ENCODE assay signal across 8 cellular contexts in the genomic region with DNA sequence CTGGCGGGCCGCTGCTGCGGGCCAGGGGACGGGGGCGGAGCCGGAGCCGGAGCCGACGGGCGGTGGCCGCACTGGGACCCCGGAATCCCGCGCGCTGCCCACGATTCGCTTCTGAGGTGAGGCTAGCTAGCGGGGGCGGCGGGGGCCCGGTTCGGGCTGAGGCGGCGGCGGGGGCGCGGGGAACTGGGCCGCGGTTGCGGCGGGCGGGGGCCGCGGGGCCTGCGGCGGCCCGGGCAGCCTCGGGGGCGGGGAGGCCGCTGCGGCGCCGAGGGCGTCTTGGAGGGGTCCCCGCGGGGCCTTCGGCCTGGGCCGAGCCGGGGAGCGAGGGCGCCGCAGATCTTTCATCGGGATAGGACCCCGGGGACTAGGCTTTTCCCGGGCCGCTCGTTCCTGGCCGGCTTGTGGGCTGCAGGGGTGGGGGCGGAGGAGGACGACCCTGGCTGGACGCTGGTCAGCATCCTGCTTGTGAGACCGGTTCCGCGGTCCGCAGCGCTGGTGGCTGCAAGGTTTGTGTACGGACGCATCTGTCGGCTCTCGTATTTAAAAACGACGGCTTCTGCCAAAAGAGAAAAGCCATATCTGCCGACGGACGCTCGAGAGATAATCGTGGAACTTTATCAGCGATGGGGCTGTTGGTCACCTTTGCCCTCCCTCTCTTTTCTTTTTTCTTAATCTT. TPM values are rescaled to one million over a fixed set of nuclear protein-coding genes. Genes with fewer than 3 reads are reported as not detected.
DNase-seq lines count a peak whose midpoint lies in the region; ATAC-seq, FAIRE-seq and TF ChIP-seq lines count a peak whose summit lies in the region.

No MANE protein-coding gene starts in this region.

- no peak for TF ChIP-seq POLR2A in K562 (conservative IDR thresholded peaks at IDR 0.05)

- in situ Hi-C loops in K562 (cut with MboI), result no loop called here

- CTCF ChIA-PET in CD4-positive, alpha-beta T cell (lab: Charles Lee), result no interaction called here
- CTCF ChIA-PET in K562 (lab: Yijun Ruan, JAX; ENCODE audit: low intra/inter-chr PET ratio), result no interaction called here

- H3K36me3 Mint-ChIP-seq in CD4-positive, alpha-beta T cell (ENCODE audit: low read depth), result peaks cover 14% of the 10 kb centered on the region
- peaks cover 0 to 4% (median 4%) of the 10 kb centered on the region in 3 donors for H3K36me3 Mint-ChIP-seq in immature natural killer cell

- POLR2A ChIA-PET in CD4-positive, alpha-beta T cell (lab: Charles Lee), result interaction anchor here (0.6 to 1.9 kb wide), 5 partner anchors 8 to 120 kb away, joined by 3 to 10 read pairs (median 4); partner anchors contain the start of gene GRK4
- POLR2A ChIA-PET in K562 (lab: Yijun Ruan, JAX), result interaction anchor here (0.6 to 1.1 kb wide), 3 partner anchors 13 to 670 kb away, joined by 3 read pairs; no protein-coding TSS in a partner anchor

- peak overlapping the region; percentile 92 for H3K27ac Mint-ChIP-seq in CD4-positive, alpha-beta T cell
- peak overlapping the region; percentile 89 to 95 (median 93) for H3K27ac Mint-ChIP-seq in immature natural killer cell

- peak; percentile 79 for FAIRE-seq in K562 (lab: Jason Lieb, UNC)
- FAIRE-seq in frontal cortex (lab: Jason Lieb, UNC), result no peak

- H3K9me1 ChIP-seq in K562 (ENCODE audit: control insufficient read depth, insufficient read depth, low read length), result no peaks in the 10 kb centered on the region

- H3K4me1 Mint-ChIP-seq in CD4-positive, alpha-beta T cell (ENCODE audit: low read depth), result peaks cover 63% of the 10 kb centered on the region
- H3K4me1 Mint-ChIP-seq in immature natural killer cell, result peaks cover 71 to 81% of the 10 kb centered on the region in 2 donors

- no peak for TF ChIP-seq RAD21 in K562 (CRISPR knock-in tag; conservative IDR thresholded peaks at IDR 0.05 in 1 of 2, IDR thresholded peaks at IDR 0.05 in 1 of 2)

- no peaks in the 10 kb centered on the region for H3K9me3 Mint-ChIP-seq in CD4-positive, alpha-beta T cell
- no peaks in the 10 kb centered on the region for H3K9me3 Mint-ChIP-seq in immature natural killer cell

- peak overlapping the region; percentile 85 for H3K27ac ChIP-seq in CD4-positive, alpha-beta T cell (ENCODE audit: low read depth, low read length)
- H3K27ac ChIP-seq in K562 (ENCODE audit: extremely low read depth, low read depth, low read length) (peak overlapping the region; percentile 83), smooth muscle cell (ENCODE audit: low read depth) (peak overlapping the region; percentile 51)

- peak; percentile 49 for TF ChIP-seq EP300 in K562 (IDR thresholded peaks at IDR 0.05; ENCODE audit: low read length)

- H3K4me2 ChIP-seq in Loucy (ENCODE audit: low read depth, low read length, poor library complexity, severe bottlenecking) (peak overlapping the region; percentile 80), K562 (ENCODE audit: insufficient read depth, low read length) (peak overlapping the region; percentile 86), smooth muscle cell (peak overlapping the region; percentile 100)

- H3K4me3 ChIP-seq in Loucy (ENCODE audit: low read length, poor library complexity, severe bottlenecking) (peak overlapping the region; percentile 99), K562 (peak overlapping the region; percentile 82), smooth muscle cell (peak overlapping the region; percentile 96)

- 0% methylated on average over 24 of the region's 78 CpGs for WGBS in K562 (ENCODE audit: insufficient coverage, low coverage, missing lambda C conversion rate)
- WGBS in smooth muscle cell (ENCODE audit: low lambda C conversion rate), result under 1% methylated on average over 39 of the region's 78 CpGs

- H3K4me3 Mint-ChIP-seq in CD4-positive, alpha-beta T cell, result peak overlapping the region; percentile 98
- H3K4me3 Mint-ChIP-seq in immature natural killer cell, result peak overlapping the region; percentile 92 to 96 (median 96)

- H2AFZ ChIP-seq in Loucy (ENCODE audit: low read length), result peak overlapping the region; percentile 46; the same call in 1 of the 2 replicates
- H2AFZ ChIP-seq in K562 (ENCODE audit: low read depth, low read length), result peak overlapping the region; percentile 54; the same call in 1 of the 2 replicates
- peak overlapping the region; percentile 85 for H2AFZ ChIP-seq in smooth muscle cell (ENCODE audit: low read depth)

- peak; percentile 41 for ATAC-seq in CD4-positive, alpha-beta T cell (ENCODE audit: poor library complexity)
- ATAC-seq in GM21515 (IDR thresholded peaks at IDR 0.05; ENCODE audit: unreplicated experiment) (peak; percentile 24), K562 (peak; percentile 31)

- BruUV-seq in K562 (replicated peaks; lab: Mats Ljungman, UMichigan), result no TSS peak

- peaks cover 35% of the 10 kb centered on the region for H3K4me1 ChIP-seq in Loucy (ENCODE audit: insufficient read depth, low read length, poor library complexity, severe bottlenecking)
- peaks cover 25 to 34% of the 10 kb centered on the region in 2 experiments for H3K4me1 ChIP-seq in K562 (replicated peaks in 1 of 2; ENCODE audit: control insufficient read depth in 2 of 2, insufficient read depth in 2 of 2, low read length in 2 of 2)
- H3K4me1 ChIP-seq in smooth muscle cell (ENCODE audit: low read depth), result peaks cover 6% of the 10 kb centered on the region

- H4K20me1 ChIP-seq in Loucy (ENCODE audit: insufficient read depth, low read length, poor library complexity, severe bottlenecking) (peaks cover 34% of the 10 kb centered on the region), K562 (replicated peaks; ENCODE audit: control insufficient read depth, insufficient read depth, low read length) (peaks cover 5% of the 10 kb centered on the region; the same call in 1 of the 2 replicates), smooth muscle cell (ENCODE audit: low read depth) (peaks cover 49% of the 10 kb centered on the region)

- H3K36me3 ChIP-seq in Loucy (ENCODE audit: insufficient read depth, low read length), result no peaks in the 10 kb centered on the region
- no peaks in the 10 kb centered on the region for H3K36me3 ChIP-seq in K562 (ENCODE audit: control insufficient read depth, insufficient read depth, low read length)
- no peaks in the 10 kb centered on the region for H3K36me3 ChIP-seq in smooth muscle cell (ENCODE audit: low read depth)

- H3K9ac ChIP-seq in Loucy (ENCODE audit: low read depth, low read length, poor library complexity, severe bottlenecking) (peak overlapping the region; percentile 81), K562 (ENCODE audit: insufficient read depth in 1 of 2, low read depth in 2 of 2, low read length in 2 of 2) (peak overlapping the region; percentile 78 to 96), smooth muscle cell (ENCODE audit: low read depth) (peak overlapping the region; percentile 91)

- H3K79me2 ChIP-seq in Loucy (ENCODE audit: insufficient read depth, low read length) (peaks cover 60% of the 10 kb centered on the region), K562 (ENCODE audit: control insufficient read depth, insufficient read depth, low read length) (peaks cover 51% of the 10 kb centered on the region), smooth muscle cell (ENCODE audit: low read depth) (peaks cover 50% of the 10 kb centered on the region)

- no peaks in the 10 kb centered on the region for H3K27me3 Mint-ChIP-seq in CD4-positive, alpha-beta T cell
- peaks cover 16 to 25% (median 21%) of the 10 kb centered on the region in 3 donors for H3K27me3 Mint-ChIP-seq in immature natural killer cell (ENCODE audit: low read depth in 3 of 3)

- intact Hi-C loops in CD4-positive, alpha-beta T cell (cut with DNase I, micrococcal nuclease), result loop anchor here (1.0 to 10.0 kb wide), 6 partner anchors 49 to 425 kb away; partner anchors contain the start of genes CFAP99 (in 1 of the 2), FAM193A (in 1 of the 2), GRK4 (in 1 of the 2) and NOP14 (in 1 of the 2)
- intact Hi-C loops in K562 (cut with micrococcal nuclease), result loop anchor here (5.0 kb wide), 1 partner anchor 52 kb away; the partner anchor contains the start of gene SH3BP2

- H3K27me3 ChIP-seq in CD4-positive, alpha-beta T cell (ENCODE audit: control insufficient read depth, insufficient read depth, low read length), result no peaks in the 10 kb centered on the region
- H3K27me3 ChIP-seq in Loucy (ENCODE audit: insufficient read depth, low read length, poor library complexity, severe bottlenecking) (no peaks in the 10 kb centered on the region), K562 (ENCODE audit: control insufficient read depth in 2 of 2, insufficient read depth in 2 of 2, low read length in 2 of 2) (no peaks in the 10 kb centered on the region), smooth muscle cell (ENCODE audit: low read depth) (no peaks in the 10 kb centered on the region)

- no peaks in the 10 kb centered on the region for H3K9me3 ChIP-seq in CD4-positive, alpha-beta T cell (ENCODE audit: control insufficient read depth, low read length)
- H3K9me3 ChIP-seq in Loucy (ENCODE audit: insufficient read depth, low read depth, low read length), result no peaks in the 10 kb centered on the region
- no peaks in the 10 kb centered on the region for H3K9me3 ChIP-seq in K562 (replicated peaks; ENCODE audit: control insufficient read depth, insufficient read depth, low read depth, low read length)
- no peaks in the 10 kb centered on the region for H3K9me3 ChIP-seq in smooth muscle cell (replicated peaks; ENCODE audit: low read depth)

- H3F3A ChIP-seq in Loucy (ENCODE audit: low read depth) (no peaks in the 10 kb centered on the region; the same call in 1 of the 2 replicates), smooth muscle cell (ENCODE audit: low read depth) (peaks cover 12% of the 10 kb centered on the region)

- DNase-seq in CD4-positive, alpha-beta T cell, result no peak
- DNase-seq in K562 (ENCODE audit: extremely low read depth in 1 of 4, low spot score in 3 of 4) (peak in 2 of 4 experiments; percentile 39 to 74), immature natural killer cell (no peak), smooth muscle cell (lab: John Stamatoyannopoulos, UW; ENCODE audit: unreplicated experiment) (no peak), frontal cortex (ENCODE audit: low spot score in 2 of 2) (no peak)
- no peak for DNase-seq in stimulated activated CD4-positive, alpha-beta T cell treated with anti-CD3 and anti-CD28 coated beads, Interleukin-4, amount 100 ng/mL, for 4 hours

- no peaks in the 10 kb centered on the region for H3K9me2 ChIP-seq in Loucy (replicated peaks; ENCODE audit: low read depth, low read length)

- no peak for TF ChIP-seq CTCF in CD4-positive, alpha-beta T cell (IDR thresholded peaks at IDR 0.05)
- TF ChIP-seq CTCF in Loucy (conservative IDR thresholded peaks at IDR 0.05; ENCODE audit: low read length) (no peak), K562 (IDR thresholded peaks at IDR 0.05 in 2 of 3, conservative IDR thresholded peaks at IDR 0.05 in 1 of 3; ENCODE audit: insufficient read depth in 2 of 3, low read depth in 1 of 3, low read length in 3 of 3) (no peak), smooth muscle cell (IDR thresholded peaks at IDR 0.05; ENCODE audit: borderline replicate concordance, insufficient read depth, poor library complexity, severe bottlenecking) (no peak)

RNA-seq across cellular contexts. Expression of gene ADD1, which starts 0.4 kb away (rescaled TPM):
- 100 to 1,000 TPM; 153 TPM for total RNA-seq in CD4-positive, alpha-beta T cell
- 289 and 338 TPM in 2 replicates for total RNA-seq in K562 (2011; cell fraction: chromatin; rRNA removed; ENCODE audit: low replicate concordance)
- total RNA-seq in K562 (2011; cell fraction: nucleolus; rRNA removed), result 122 and 133 TPM in 2 replicates
- 186 and 236 TPM in 2 replicates for total RNA-seq in K562 (2011; cell fraction: nucleoplasm; rRNA removed)
- total RNA-seq in K562 (2014; rRNA removed), result 104 and 140 TPM in 2 replicates
- total RNA-seq in K562 (2014; rRNA removed; fragmentation: Illumina TruSeq; extraction: Trizol), result 67.1 and 80.8 TPM in 2 replicates
- total RNA-seq in K562 (2015; rRNA removed; fragmentation: Illumina TruSeq; extraction: Trizol), result 74.0 and 76.9 TPM in 2 replicates
- 145 and 153 TPM in 2 replicates for total RNA-seq in K562 (2021)
- 72.4 and 77.0 TPM in 2 replicates for polyA plus RNA-seq in K562 (2011; rRNA removed)
- polyA plus RNA-seq in K562 (2011; cell fraction: cytosol; rRNA removed), result 85.9 and 111 TPM in 2 replicates
- 164 and 189 TPM in 2 replicates for polyA plus RNA-seq in K562 (2011; cell fraction: nucleus; rRNA removed)
- polyA plus RNA-seq in K562 (2012), result 141 and 159 TPM in 2 replicates
- 99.7 and 110 TPM in 2 replicates for polyA plus RNA-seq in K562 (2014; fragmentation: Illumina TruSeq; extraction: Trizol)
- 10 to 100 TPM; 17.5 to 20.7 TPM for polyA plus RNA-seq in K562 (2014; fragmentation: Nextera tagmentation; extraction: Ambion mirVana)
- polyA plus RNA-seq in K562 (2014; rRNA removed), result 87.7 and 121 TPM in 2 replicates
- 65.9 and 67.4 TPM in 2 replicates for polyA minus RNA-seq in K562 (2011; rRNA and poly(A)+ RNA removed)
- 46.7 and 62.1 TPM in 2 replicates for polyA minus RNA-seq in K562 (2011; cell fraction: cytosol; rRNA and poly(A)+ RNA removed)
- 57.5 and 58.6 TPM in 2 replicates for polyA minus RNA-seq in K562 (2011; cell fraction: nucleus; rRNA and poly(A)+ RNA removed)
- polyA plus RNA-seq in immature natural killer cell, result 100 to 1,000 TPM; 207 to 318 (median 314) TPM
- total RNA-seq in smooth muscle cell, result 109 and 125 TPM in 2 replicates
- polyA plus RNA-seq in smooth muscle cell, result 175 and 200 TPM in 2 replicates
- 178 TPM for total RNA-seq in frontal cortex

RNA-seq across cellular contexts. Expression of gene SH3BP2, which starts 51.2 kb away (rescaled TPM):
- total RNA-seq in CD4-positive, alpha-beta T cell, result 10 to 100 TPM; 30.1 to 30.5 TPM
- 49.1 and 137 TPM in 2 replicates for total RNA-seq in K562 (2011; cell fraction: chromatin; rRNA removed; ENCODE audit: low replicate concordance)
- 57.9 and 62.0 TPM in 2 replicates for total RNA-seq in K562 (2011; cell fraction: nucleolus; rRNA removed)
- total RNA-seq in K562 (2011; cell fraction: nucleoplasm; rRNA removed), result 59.4 and 93.7 TPM in 2 replicates
- total RNA-seq in K562 (2014; rRNA removed) (9.7 and 15.9 TPM in 2 replicates), K562 (2014; rRNA removed; fragmentation: Illumina TruSeq; extraction: Trizol) (3.7 and 3.9 TPM in 2 replicates), K562 (2015; rRNA removed; fragmentation: Illumina TruSeq; extraction: Trizol) (3.5 and 5.6 TPM in 2 replicates), K562 (2021) (10.8 and 16.0 TPM in 2 replicates), smooth muscle cell (19.3 and 23.8 TPM in 2 replicates), frontal cortex (19.6 TPM)
- polyA plus RNA-seq in K562 (2011; rRNA removed) (9.6 and 13.9 TPM in 2 replicates), K562 (2014; fragmentation: Illumina TruSeq; extraction: Trizol) (5.1 and 10.9 TPM in 2 replicates), K562 (2014; fragmentation: Nextera tagmentation; extraction: Ambion mirVana) (under 1 TPM; 0.34 to 0.72 TPM), K562 (2014; rRNA removed) (14.2 and 17.6 TPM in 2 replicates), immature natural killer cell (10 to 100 TPM; 12.6 to 71.0 (median 22.7) TPM), smooth muscle cell (17.3 and 27.4 TPM in 2 replicates)
- polyA plus RNA-seq in K562 (2011; cell fraction: cytosol; rRNA removed), result 10.6 and 10.7 TPM in 2 replicates
- 88.6 and 117 TPM in 2 replicates for polyA plus RNA-seq in K562 (2011; cell fraction: nucleus; rRNA removed)
- 4.4 and 18.7 TPM in 2 replicates for polyA plus RNA-seq in K562 (2012)
- 18.0 and 41.6 TPM in 2 replicates for polyA minus RNA-seq in K562 (2011; rRNA and poly(A)+ RNA removed)
- 5.7 and 10.8 TPM in 2 replicates for polyA minus RNA-seq in K562 (2011; cell fraction: cytosol; rRNA and poly(A)+ RNA removed)
- 26.8 and 33.3 TPM in 2 replicates for polyA minus RNA-seq in K562 (2011; cell fraction: nucleus; rRNA and poly(A)+ RNA removed)
